In genomic region chrX:154380787-154381186, GRCh38 we compare ENCODE assay signal across 9 cellular contexts. TPM values are rescaled to one million over a fixed set of nuclear protein-coding genes. Genes with fewer than 3 reads are reported as not detected.
DNase-seq lines count a peak whose midpoint lies in the region; ATAC-seq, FAIRE-seq and TF ChIP-seq lines count a peak whose summit lies in the region.
"Had no signal": no experiment of that assay in that cellular context is flagged by ENCODE, and none has a peak within 500 bp of the region (broad histone marks: within the 10 kb centered on the region; RNA-seq: fewer than 3 reads in every experiment).

No MANE protein-coding gene starts in this region.

- peak overlapping the region; percentile 88 for H3K4me2 ChIP-seq in HCT116 (ENCODE audit: low read length)
- H3K4me2 ChIP-seq in K562 (ENCODE audit: insufficient read depth, low read length): peak overlapping the region; percentile 83

- TF ChIP-seq EP300 in K562 (IDR thresholded peaks at IDR 0.05; ENCODE audit: low read length): no peak

- CTCF ChIA-PET in HCT116 (lab: Charles Lee) (no interaction called here), K562 (lab: Yijun Ruan, JAX; ENCODE audit: low intra/inter-chr PET ratio) (no interaction called here)

- TF ChIP-seq CTCF in 22Rv1 (IDR thresholded peaks at IDR 0.05) (no peak), HCT116 (IDR thresholded peaks at IDR 0.05 in 2 of 3, conservative IDR thresholded peaks at IDR 0.05 in 1 of 3; ENCODE audit: borderline replicate concordance in 1 of 3, insufficient read depth in 1 of 3, low read depth in 2 of 3, low read length in 2 of 3) (no peak), K562 (IDR thresholded peaks at IDR 0.05 in 2 of 3, conservative IDR thresholded peaks at IDR 0.05 in 1 of 3; ENCODE audit: insufficient read depth in 2 of 3, low read depth in 1 of 3, low read length in 3 of 3) (no peak)

- DNase-seq in HCT116 (ENCODE audit: low read depth, low spot score): no peak
- DNase-seq in K562 (ENCODE audit: extremely low read depth in 1 of 4, low spot score in 3 of 4): no peak
- DNase-seq in germinal center (ENCODE audit: low spot score): no peak
- no peak for DNase-seq in NCI-H2029 treated with DMSO at 0.1 percent for 48 hours (lab: John Stamatoyannopoulos, UW)
- DNase-seq in medulla oblongata (ENCODE audit: extremely low spot score): no peak
- DNase-seq: NCI-H1092 had no signal

- H3K9me2 ChIP-seq in HCT116 (ENCODE audit: insufficient read depth): no peaks in the 10 kb centered on the region

- intact Hi-C loops in HCT116 (cut with micrococcal nuclease): no loop called here
- intact Hi-C loops in K562 (cut with micrococcal nuclease): no loop called here

- no peaks in the 10 kb centered on the region for H3K27me3 ChIP-seq in HCT116 (ENCODE audit: insufficient read depth, low read length)
- H3K27me3 ChIP-seq in K562 (ENCODE audit: control insufficient read depth in 2 of 2, insufficient read depth in 2 of 2, low read length in 2 of 2): no peaks in the 10 kb centered on the region
- H3K27me3 ChIP-seq in muscle layer of colon (ENCODE audit: control insufficient read depth in 1 of 2, insufficient read depth in 2 of 2, low read length in 2 of 2): peaks cover 0 to 5% of the 10 kb centered on the region in 2 donors

- BruUV-seq in HCT116 (replicated peaks; lab: Mats Ljungman, UMichigan) (no TSS peak), K562 (replicated peaks; lab: Mats Ljungman, UMichigan) (no TSS peak)

- ATAC-seq in HCT116 (no peak), K562 (no peak), HG02852 (IDR thresholded peaks at IDR 0.05; ENCODE audit: unreplicated experiment) (no peak)

- H2AFZ ChIP-seq in HCT116 (ENCODE audit: low read depth, low read length, poor library complexity, severe bottlenecking): no peak overlapping the region
- H2AFZ ChIP-seq in K562 (ENCODE audit: low read depth, low read length): no peak overlapping the region

- RAD21 ChIA-PET in HCT116 (lab: Charles Lee; ENCODE audit: low non-redundant PET in 1 of 2, low total read pairs in 2 of 2, uncharacterized antibody in 2 of 2, unreplicated experiment in 2 of 2): no interaction called here

- H3K27ac ChIP-seq in 22Rv1 (peak overlapping the region; percentile 80; the same call in 1 of the 2 replicates), HCT116 (ENCODE audit: low read depth, low read length) (peak overlapping the region; percentile 94; the same call in 1 of the 2 replicates), K562 (ENCODE audit: extremely low read depth, low read depth, low read length) (peak overlapping the region; percentile 30; the same call in 1 of the 3 replicates), muscle layer of colon (ENCODE audit: low read depth, low read length) (peak overlapping the region; percentile 71)

- H3K4me3 ChIP-seq in HCT116 (replicated peaks in 1 of 2; ENCODE audit: low read depth in 1 of 2, low read length in 2 of 2) (peak overlapping the region; percentile 80 to 84), K562 (peak overlapping the region; percentile 91; the same call in 1 of the 2 replicates), muscle layer of colon (ENCODE audit: low read depth in 1 of 2, low read length in 2 of 2) (peak overlapping the region in 1 of 2 donors; percentile 75)

- H3K4me1 ChIP-seq in HCT116 (ENCODE audit: control insufficient read depth in 1 of 2, insufficient read depth in 2 of 2, low read length in 2 of 2): peaks cover 8 to 31% of the 10 kb centered on the region in 2 experiments
- H3K4me1 ChIP-seq in K562 (replicated peaks in 1 of 2; ENCODE audit: control insufficient read depth in 2 of 2, insufficient read depth in 2 of 2, low read length in 2 of 2): peaks cover 20 to 49% of the 10 kb centered on the region in 2 experiments
- H3K4me1 ChIP-seq in muscle layer of colon (ENCODE audit: insufficient read depth, low read length): peaks cover 25% of the 10 kb centered on the region

- in situ Hi-C loops in K562 (cut with MboI): no loop called here

- no peaks in the 10 kb centered on the region for H3K9me1 ChIP-seq in K562 (ENCODE audit: control insufficient read depth, insufficient read depth, low read length)

- TF ChIP-seq RAD21 in HCT116 (IDR thresholded peaks at IDR 0.05; ENCODE audit: low read depth) (no peak), K562 (CRISPR knock-in tag; conservative IDR thresholded peaks at IDR 0.05 in 1 of 2, IDR thresholded peaks at IDR 0.05 in 1 of 2) (no peak)

- WGBS in K562 (ENCODE audit: insufficient coverage, low coverage, missing lambda C conversion rate): 83% methylated on average over 9 of the region's 14 CpGs

- TF ChIP-seq POLR2A in HCT116 (IDR thresholded peaks at IDR 0.05; ENCODE audit: borderline replicate concordance, extremely low read depth, insufficient read depth, insufficient read length): no peak
- TF ChIP-seq POLR2A in K562 (conservative IDR thresholded peaks at IDR 0.05): no peak

- no peaks in the 10 kb centered on the region for H3K9me3 ChIP-seq in HCT116 (ENCODE audit: control insufficient read depth in 1 of 2, insufficient read depth in 1 of 2, low read depth in 1 of 2, low read length in 2 of 2)
- H3K9me3 ChIP-seq in K562 (replicated peaks; ENCODE audit: control insufficient read depth, insufficient read depth, low read depth, low read length): no peaks in the 10 kb centered on the region
- no peaks in the 10 kb centered on the region for H3K9me3 ChIP-seq in muscle layer of colon (ENCODE audit: low read length)

- H3K79me2 ChIP-seq in HCT116 (ENCODE audit: insufficient read depth, low read length) (peaks cover 25% of the 10 kb centered on the region), K562 (ENCODE audit: control insufficient read depth, insufficient read depth, low read length) (peaks cover 26% of the 10 kb centered on the region)

- H3K9ac ChIP-seq in HCT116 (ENCODE audit: low read length): peak overlapping the region; percentile 98
- H3K9ac ChIP-seq in K562 (ENCODE audit: insufficient read depth in 1 of 2, low read depth in 2 of 2, low read length in 2 of 2): peak overlapping the region; percentile 95 to 100; a peak in 3 of 4 replicates
- H3K9ac ChIP-seq in muscle layer of colon (ENCODE audit: low read length): peak overlapping the region; percentile 88

- H4K20me1 ChIP-seq in HCT116 (ENCODE audit: insufficient read depth) (no peaks in the 10 kb centered on the region), K562 (replicated peaks; ENCODE audit: control insufficient read depth, insufficient read depth, low read length) (no peaks in the 10 kb centered on the region)

- peaks cover 0 to 4% of the 10 kb centered on the region in 2 experiments; a peak in 2 of 4 replicates for H3K36me3 ChIP-seq in HCT116 (ENCODE audit: control insufficient read depth in 1 of 2, insufficient read depth in 2 of 2, low read length in 2 of 2)
- peaks cover 19% of the 10 kb centered on the region; the same call in 2 of the 3 replicates for H3K36me3 ChIP-seq in K562 (ENCODE audit: control insufficient read depth, insufficient read depth, low read length)
- no peaks in the 10 kb centered on the region for H3K36me3 ChIP-seq in muscle layer of colon (ENCODE audit: insufficient read depth, low read length)

- POLR2A ChIA-PET in HCT116 (lab: Charles Lee) (no interaction called here), K562 (lab: Yijun Ruan, JAX) (interaction anchor here (0.7 kb wide), 1 partner anchor 10 kb away, joined by 5 read pairs; no protein-coding TSS in a partner anchor)

- no peak for FAIRE-seq in K562 (lab: Jason Lieb, UNC)

RNA-seq across cellular contexts. Expression of gene EMD, which starts 1.7 kb away (rescaled TPM):
- total RNA-seq in HCT116 (2021; ENCODE audit: unreplicated experiment): 102 TPM
- 148 TPM in 2 replicates for polyA plus RNA-seq in HCT116 (2012)
- total RNA-seq in K562 (2011; cell fraction: chromatin; rRNA removed; ENCODE audit: low replicate concordance): 41.8 and 93.2 TPM in 2 replicates
- 88.9 and 97.4 TPM in 2 replicates for total RNA-seq in K562 (2011; cell fraction: nucleolus; rRNA removed)
- total RNA-seq in K562 (2011; cell fraction: nucleoplasm; rRNA removed): 70.5 and 73.6 TPM in 2 replicates
- 32.9 and 36.2 TPM in 2 replicates for total RNA-seq in K562 (2014; rRNA removed)
- total RNA-seq in K562 (2014; rRNA removed; fragmentation: Illumina TruSeq; extraction: Trizol): 37.5 and 38.3 TPM in 2 replicates
- total RNA-seq in K562 (2015; rRNA removed; fragmentation: Illumina TruSeq; extraction: Trizol): 61.9 and 67.8 TPM in 2 replicates
- 124 and 135 TPM in 2 replicates for total RNA-seq in K562 (2021)
- polyA plus RNA-seq in K562 (2011; rRNA removed): 77.4 and 81.2 TPM in 2 replicates
- polyA plus RNA-seq in K562 (2011; cell fraction: cytosol; rRNA removed): 100.0 and 121 TPM in 2 replicates
- 238 and 242 TPM in 2 replicates for polyA plus RNA-seq in K562 (2011; cell fraction: nucleus; rRNA removed)
- polyA plus RNA-seq in K562 (2012): 125 and 134 TPM in 2 replicates
- polyA plus RNA-seq in K562 (2014; fragmentation: Illumina TruSeq; extraction: Trizol): 177 and 206 TPM in 2 replicates
- polyA plus RNA-seq in K562 (2014; fragmentation: Nextera tagmentation; extraction: Ambion mirVana): 1 to 10 TPM; 2.3 to 3.1 TPM
- 86.7 and 110 TPM in 2 replicates for polyA plus RNA-seq in K562 (2014; rRNA removed)
- 24.0 and 43.3 TPM in 2 replicates for polyA minus RNA-seq in K562 (2011; rRNA and poly(A)+ RNA removed)
- polyA minus RNA-seq in K562 (2011; cell fraction: cytosol; rRNA and poly(A)+ RNA removed): 51.3 and 57.9 TPM in 2 replicates
- 28.5 and 40.8 TPM in 2 replicates for polyA minus RNA-seq in K562 (2011; cell fraction: nucleus; rRNA and poly(A)+ RNA removed)

RNA-seq across cellular contexts. Expression of gene FLNA, which starts 6.4 kb away (rescaled TPM):
- 546 TPM for total RNA-seq in HCT116 (2021; ENCODE audit: unreplicated experiment)
- polyA plus RNA-seq in HCT116 (2012): 518 and 552 TPM in 2 replicates
- total RNA-seq in K562 (2011; cell fraction: chromatin; rRNA removed; ENCODE audit: low replicate concordance): 432 and 1,364 TPM in 2 replicates
- 816 and 818 TPM in 2 replicates for total RNA-seq in K562 (2011; cell fraction: nucleolus; rRNA removed)
- 362 and 459 TPM in 2 replicates for total RNA-seq in K562 (2011; cell fraction: nucleoplasm; rRNA removed)
- total RNA-seq in K562 (2014; rRNA removed): 554 and 803 TPM in 2 replicates
- total RNA-seq in K562 (2014; rRNA removed; fragmentation: Illumina TruSeq; extraction: Trizol): 72.2 and 110 TPM in 2 replicates
- total RNA-seq in K562 (2015; rRNA removed; fragmentation: Illumina TruSeq; extraction: Trizol): 135 and 162 TPM in 2 replicates
- total RNA-seq in K562 (2021): 672 and 735 TPM in 2 replicates
- 86.6 and 165 TPM in 2 replicates for polyA plus RNA-seq in K562 (2011; rRNA removed)
- 122 and 183 TPM in 2 replicates for polyA plus RNA-seq in K562 (2011; cell fraction: cytosol; rRNA removed)
- 624 and 751 TPM in 2 replicates for polyA plus RNA-seq in K562 (2011; cell fraction: nucleus; rRNA removed)
- polyA plus RNA-seq in K562 (2012): 392 and 593 TPM in 2 replicates
- 329 and 438 TPM in 2 replicates for polyA plus RNA-seq in K562 (2014; fragmentation: Illumina TruSeq; extraction: Trizol)
- 1 to 10 TPM; 6.2 to 6.8 TPM for polyA plus RNA-seq in K562 (2014; fragmentation: Nextera tagmentation; extraction: Ambion mirVana)
- polyA plus RNA-seq in K562 (2014; rRNA removed): 226 and 245 TPM in 2 replicates
- polyA minus RNA-seq in K562 (2011; rRNA and poly(A)+ RNA removed): 249 and 291 TPM in 2 replicates
- 522 and 767 TPM in 2 replicates for polyA minus RNA-seq in K562 (2011; cell fraction: cytosol; rRNA and poly(A)+ RNA removed)
- 248 and 324 TPM in 2 replicates for polyA minus RNA-seq in K562 (2011; cell fraction: nucleus; rRNA and poly(A)+ RNA removed)

RNA-seq across cellular contexts. Expression of gene RPL10, which starts 17.4 kb away (rescaled TPM):
- total RNA-seq in HCT116 (2021; ENCODE audit: unreplicated experiment) (3,069 TPM), K562 (2014; rRNA removed) (4,111 and 4,705 TPM in 2 replicates), K562 (2014; rRNA removed; fragmentation: Illumina TruSeq; extraction: Trizol) (3,682 and 4,010 TPM in 2 replicates), K562 (2015; rRNA removed; fragmentation: Illumina TruSeq; extraction: Trizol) (3,735 and 3,774 TPM in 2 replicates), K562 (2021) (4,299 and 4,408 TPM in 2 replicates)
- polyA plus RNA-seq in HCT116 (2012): 5,638 and 6,597 TPM in 2 replicates
- total RNA-seq in K562 (2011; cell fraction: chromatin; rRNA removed; ENCODE audit: low replicate concordance): 652 and 1,355 TPM in 2 replicates
- 1,356 and 1,561 TPM in 2 replicates for total RNA-seq in K562 (2011; cell fraction: nucleolus; rRNA removed)
- 1,670 and 2,786 TPM in 2 replicates for total RNA-seq in K562 (2011; cell fraction: nucleoplasm; rRNA removed)
- polyA plus RNA-seq in K562 (2011; rRNA removed) (5,297 and 6,545 TPM in 2 replicates), K562 (2014; fragmentation: Illumina TruSeq; extraction: Trizol) (6,119 and 7,432 TPM in 2 replicates), K562 (2014; fragmentation: Nextera tagmentation; extraction: Ambion mirVana) (1,000 to 10,000 TPM; 5,014 to 7,600 TPM), K562 (2014; rRNA removed) (6,193 and 7,323 TPM in 2 replicates)
- 7,052 and 10,074 TPM in 2 replicates for polyA plus RNA-seq in K562 (2011; cell fraction: cytosol; rRNA removed)
- 3,562 and 5,028 TPM in 2 replicates for polyA plus RNA-seq in K562 (2011; cell fraction: nucleus; rRNA removed)
- polyA plus RNA-seq in K562 (2012): 5,208 and 8,851 TPM in 2 replicates
- 1,451 and 1,523 TPM in 2 replicates for polyA minus RNA-seq in K562 (2011; rRNA and poly(A)+ RNA removed)
- polyA minus RNA-seq in K562 (2011; cell fraction: cytosol; rRNA and poly(A)+ RNA removed): 1,578 and 1,804 TPM in 2 replicates
- 368 and 622 TPM in 2 replicates for polyA minus RNA-seq in K562 (2011; cell fraction: nucleus; rRNA and poly(A)+ RNA removed)

RNA-seq across cellular contexts. Expression of gene DNASE1L1, which starts 28.3 kb away (rescaled TPM):
- total RNA-seq in HCT116 (2021; ENCODE audit: unreplicated experiment) (16.5 TPM), K562 (2014; rRNA removed) (12.4 and 16.4 TPM in 2 replicates), K562 (2014; rRNA removed; fragmentation: Illumina TruSeq; extraction: Trizol) (5.7 and 5.9 TPM in 2 replicates), K562 (2015; rRNA removed; fragmentation: Illumina TruSeq; extraction: Trizol) (4.9 and 5.5 TPM in 2 replicates), K562 (2021) (10.9 and 11.2 TPM in 2 replicates)
- polyA plus RNA-seq in HCT116 (2012): 21.9 and 23.2 TPM in 2 replicates
- total RNA-seq in K562 (2011; cell fraction: chromatin; rRNA removed; ENCODE audit: low replicate concordance): 14.4 and 29.9 TPM in 2 replicates
- 32.4 and 37.9 TPM in 2 replicates for total RNA-seq in K562 (2011; cell fraction: nucleolus; rRNA removed)
- total RNA-seq in K562 (2011; cell fraction: nucleoplasm; rRNA removed): 24.0 and 27.8 TPM in 2 replicates
- polyA plus RNA-seq in K562 (2011; rRNA removed) (12.6 and 14.8 TPM in 2 replicates), K562 (2014; fragmentation: Illumina TruSeq; extraction: Trizol) (7.9 and 12.9 TPM in 2 replicates), K562 (2014; fragmentation: Nextera tagmentation; extraction: Ambion mirVana) (under 1 TPM; 0.73 to 0.74 TPM), K562 (2014; rRNA removed) (11.6 and 16.4 TPM in 2 replicates)
- polyA plus RNA-seq in K562 (2011; cell fraction: cytosol; rRNA removed): 18.6 and 34.4 TPM in 2 replicates
- 18.8 and 31.1 TPM in 2 replicates for polyA plus RNA-seq in K562 (2011; cell fraction: nucleus; rRNA removed)
- polyA plus RNA-seq in K562 (2012): 14.5 and 24.0 TPM in 2 replicates
- 5.2 and 6.9 TPM in 2 replicates for polyA minus RNA-seq in K562 (2011; rRNA and poly(A)+ RNA removed)
- 8.1 and 9.3 TPM in 2 replicates for polyA minus RNA-seq in K562 (2011; cell fraction: cytosol; rRNA and poly(A)+ RNA removed)
- polyA minus RNA-seq in K562 (2011; cell fraction: nucleus; rRNA and poly(A)+ RNA removed): 4.7 and 6.1 TPM in 2 replicates

RNA-seq across cellular contexts. Expression of gene TAFAZZIN, which starts 30.6 kb away (rescaled TPM):
- total RNA-seq in HCT116 (2021; ENCODE audit: unreplicated experiment): 28.0 TPM
- polyA plus RNA-seq in HCT116 (2012): 27.0 and 27.7 TPM in 2 replicates
- total RNA-seq in K562 (2011; cell fraction: chromatin; rRNA removed; ENCODE audit: low replicate concordance): 68.1 and 155 TPM in 2 replicates
- 126 and 130 TPM in 2 replicates for total RNA-seq in K562 (2011; cell fraction: nucleolus; rRNA removed)
- total RNA-seq in K562 (2011; cell fraction: nucleoplasm; rRNA removed): 84.5 and 90.6 TPM in 2 replicates
- total RNA-seq in K562 (2014; rRNA removed): 20.2 and 33.7 TPM in 2 replicates
- total RNA-seq in K562 (2014; rRNA removed; fragmentation: Illumina TruSeq; extraction: Trizol): 10.7 and 11.3 TPM in 2 replicates
- 15.6 and 17.1 TPM in 2 replicates for total RNA-seq in K562 (2015; rRNA removed; fragmentation: Illumina TruSeq; extraction: Trizol)
- 29.6 and 32.2 TPM in 2 replicates for total RNA-seq in K562 (2021)
- 24.0 and 39.6 TPM in 2 replicates for polyA plus RNA-seq in K562 (2011; rRNA removed)
- 24.2 and 26.2 TPM in 2 replicates for polyA plus RNA-seq in K562 (2011; cell fraction: cytosol; rRNA removed)
- 415 and 432 TPM in 2 replicates for polyA plus RNA-seq in K562 (2011; cell fraction: nucleus; rRNA removed)
- polyA plus RNA-seq in K562 (2012): 21.3 and 52.8 TPM in 2 replicates
- polyA plus RNA-seq in K562 (2014; fragmentation: Illumina TruSeq; extraction: Trizol): 20.2 and 25.0 TPM in 2 replicates
- under 1 TPM; 0.49 to 0.64 TPM for polyA plus RNA-seq in K562 (2014; fragmentation: Nextera tagmentation; extraction: Ambion mirVana)
- 33.6 and 40.7 TPM in 2 replicates for polyA plus RNA-seq in K562 (2014; rRNA removed)
- 7.7 and 17.0 TPM in 2 replicates for polyA minus RNA-seq in K562 (2011; rRNA and poly(A)+ RNA removed)
- 8.3 and 13.7 TPM in 2 replicates for polyA minus RNA-seq in K562 (2011; cell fraction: cytosol; rRNA and poly(A)+ RNA removed)
- polyA minus RNA-seq in K562 (2011; cell fraction: nucleus; rRNA and poly(A)+ RNA removed): 45.6 and 52.2 TPM in 2 replicates

Comparison
In these comparisons a context has a peak if more than half of its experiments do, and no peak if none do; other contexts are left out.
1. H3K27ac ChIP-seq: peak in every context shown above with its lines; median percentile 94 in HCT116; 80 in 22Rv1; 71 in muscle layer of colon; 30 in K562.